In the genomic region with DNA sequence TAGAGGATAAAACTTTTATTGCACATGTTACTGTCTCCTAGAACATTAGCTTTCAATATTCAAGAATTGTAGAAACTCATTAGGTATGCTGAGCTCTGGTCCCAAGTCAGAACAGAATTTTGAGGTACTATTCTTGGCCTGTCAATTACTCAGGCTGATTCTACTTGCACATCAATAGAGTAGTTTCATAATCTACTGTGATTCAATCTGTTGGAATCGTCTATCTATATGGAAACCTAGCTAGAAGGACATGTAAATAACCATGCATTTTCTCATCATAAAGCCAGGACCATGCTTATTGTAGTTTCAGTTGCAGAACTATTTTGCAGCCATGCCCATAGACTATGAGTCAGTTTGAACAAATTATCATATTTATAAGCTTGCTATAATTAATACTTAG, we compare ENCODE assay signal across 9 cellular contexts.
"Had no signal": no experiment of that assay in that cellular context is flagged by ENCODE, and none has a peak within 500 bp of the region (broad histone marks: within the 10 kb centered on the region; RNA-seq: fewer than 3 reads in every experiment).

No MANE protein-coding gene starts in this region.

- ATAC-seq: HCT116, HepG2 had no signal

- H3K27ac ChIP-seq: GM23248, HL-60 had no signal

- H3K4me3 ChIP-seq: GM23248, HAP-1 had no signal

- DNase-seq: GM23248, GOT3, H7, HFFc6, KBM-7 had no signal

- H3K9me3 ChIP-seq: HAP-1 had no signal

- H3K4me1 ChIP-seq: HAP-1 had no signal

- H3K36me3 ChIP-seq: HAP-1 had no signal
